In genomic region chr1:33763406-33763805, GRCh38 we compare ENCODE assay signal across 18 cellular contexts.
A peak's percentile ranks its signal among the peaks of the same experiment; 100 is the strongest.
DNase-seq lines count a peak whose midpoint lies in the region; FAIRE-seq and TF ChIP-seq lines count a peak whose summit lies in the region.
"Had no signal": no experiment of that assay in that cellular context is flagged by ENCODE, and none has a peak within 500 bp of the region (broad histone marks: within the 10 kb centered on the region; RNA-seq: fewer than 3 reads in every experiment).

No MANE protein-coding gene starts in this region.

- H3K9me3 Mint-ChIP-seq in CD8-positive, alpha-beta memory T cell: no peaks in the 10 kb centered on the region

- H3K9me3 ChIP-seq in neuronal stem cell (replicated peaks in 1 of 2; ENCODE audit: control insufficient read depth in 2 of 2, insufficient read depth in 1 of 2, low read depth in 1 of 2, low read length in 2 of 2): peaks cover 0 to 2% of the 10 kb centered on the region in 2 donors
- no peaks in the 10 kb centered on the region for H3K9me3 ChIP-seq in CD8-positive, alpha-beta memory T cell (ENCODE audit: low read length)
- H3K9me3 ChIP-seq: right atrium auricular region, suprapubic skin had no signal

- FAIRE-seq in bronchial epithelial cell (lab: Jason Lieb, UNC): no peak
- FAIRE-seq: RCC 7860 had no signal

- H3K4me3 ChIP-seq in bronchial epithelial cell (ENCODE audit: low read depth, low read length) (no peak overlapping the region), neuronal stem cell (ENCODE audit: low read length in 2 of 2) (no peak overlapping the region)
- no peak overlapping the region for H3K4me3 ChIP-seq in CD8-positive, alpha-beta memory T cell (ENCODE audit: low read length)
- H3K4me3 ChIP-seq: right atrium auricular region, suprapubic skin had no signal

- H3K18ac ChIP-seq in neuronal stem cell (ENCODE audit: low read length): peak overlapping the region; percentile 29

- no peak overlapping the region for H2BK12ac ChIP-seq in neuronal stem cell (ENCODE audit: low read length)

- no peaks in the 10 kb centered on the region for H3K79me1 ChIP-seq in neuronal stem cell (ENCODE audit: low read depth, low read length)

- CTCF ChIA-PET in CD8-positive, alpha-beta memory T cell (lab: Charles Lee): no interaction called here

- no peak overlapping the region for H4K8ac ChIP-seq in neuronal stem cell (ENCODE audit: low read depth, low read length)

- H3K27ac Mint-ChIP-seq in CD8-positive, alpha-beta memory T cell: no peak overlapping the region
- H3K27ac Mint-ChIP-seq: activated naive CD4-positive, alpha-beta T cell treated with anti-CD3 and anti-CD28 coated beads, Interleukin-2, amount 50 U/mL, for 72 hours; memory B cell had no signal

- no peak for TF ChIP-seq CTCF in bronchial epithelial cell (IDR thresholded peaks at IDR 0.05; ENCODE audit: insufficient read depth, low read length, severe bottlenecking)

- H3K4me2 ChIP-seq in neuronal stem cell (ENCODE audit: insufficient read depth, low read length, poor library complexity, severe bottlenecking): no peak overlapping the region

- no peak overlapping the region for H3K14ac ChIP-seq in neuronal stem cell (ENCODE audit: low read length)

- no CpG with 5 or more reads among the region's 3 CpGs for WGBS in neuronal stem cell (ENCODE audit: extremely low coverage in 2 of 2, insufficient read length in 2 of 2, insufficient replicate concordance in 1 of 2), 2 donors

- DNase-seq in EH (ENCODE audit: low read depth): peak; percentile 57
- DNase-seq in M059J (ENCODE audit: low read depth): peak; percentile 43
- peak; percentile 83 for DNase-seq in bronchial epithelial cell (ENCODE audit: low read depth)
- no peak for DNase-seq in neuronal stem cell (ENCODE audit: low spot score)
- no peak for DNase-seq in AML-193 (lab: John Stamatoyannopoulos, UW)
- DNase-seq in DMS153 (lab: John Stamatoyannopoulos, UW): no peak
- no peak for DNase-seq in NCI-H187 treated with DMSO at 0.1 percent for 48 hours (lab: John Stamatoyannopoulos, UW)
- DNase-seq in CD8-positive, alpha-beta memory T cell: no peak
- DNase-seq: activated CD4-positive, alpha-beta T cell treated with anti-CD3 and anti-CD28 coated beads for 1 hour; DMS79 treated with DMSO at 0.1 percent for 48 hours; NCI-H2107 had no signal

- no peak overlapping the region for H3K9ac ChIP-seq in neuronal stem cell (ENCODE audit: low read depth, low read length, poor library complexity)

- H3K4me1 Mint-ChIP-seq in CD8-positive, alpha-beta memory T cell: no peaks in the 10 kb centered on the region
- H3K4me1 Mint-ChIP-seq: memory B cell, neural crest cell had no signal

- H3K27me3 ChIP-seq in bronchial epithelial cell (ENCODE audit: control insufficient read depth, insufficient read depth, low read length) (no peaks in the 10 kb centered on the region), neuronal stem cell (ENCODE audit: control insufficient read depth in 3 of 3, insufficient read depth in 3 of 3, low read depth in 1 of 3, low read length in 3 of 3) (no peaks in the 10 kb centered on the region)
- H3K27me3 ChIP-seq in CD8-positive, alpha-beta memory T cell (ENCODE audit: insufficient read depth, low read length, poor library complexity, severe bottlenecking): no peaks in the 10 kb centered on the region
- H3K27me3 ChIP-seq: right atrium auricular region, suprapubic skin had no signal

- no peak overlapping the region for H2AK5ac ChIP-seq in neuronal stem cell (ENCODE audit: low read depth, low read length)

- H2BK15ac ChIP-seq in neuronal stem cell (ENCODE audit: low read length): no peak overlapping the region

- no peak overlapping the region for H3K4ac ChIP-seq in neuronal stem cell (ENCODE audit: low read length)

- H3K27me3 Mint-ChIP-seq in CD8-positive, alpha-beta memory T cell: peaks cover 7 to 12% of the 10 kb centered on the region in 2 donors

- H4K91ac ChIP-seq in neuronal stem cell (ENCODE audit: low read depth, low read length, poor library complexity): no peak overlapping the region

- H3K23ac ChIP-seq in neuronal stem cell (ENCODE audit: low read depth, low read length, poor library complexity): no peak overlapping the region

- H3K27ac ChIP-seq in neuronal stem cell (replicated peaks; ENCODE audit: low read length): no peak overlapping the region
- no peak overlapping the region for H3K27ac ChIP-seq in CD8-positive, alpha-beta memory T cell (ENCODE audit: low read depth, low read length)
- H3K27ac ChIP-seq: C4-2B, suprapubic skin had no signal

- H3K4me3 Mint-ChIP-seq in CD8-positive, alpha-beta memory T cell: no peak overlapping the region
- H3K4me3 Mint-ChIP-seq: memory B cell, neural crest cell had no signal

- H3K36me3 ChIP-seq in bronchial epithelial cell (ENCODE audit: control insufficient read depth, insufficient read depth, low read length) (no peaks in the 10 kb centered on the region), neuronal stem cell (replicated peaks in 1 of 2; ENCODE audit: control insufficient read depth in 2 of 2, insufficient read depth in 2 of 2, low read length in 2 of 2) (no peaks in the 10 kb centered on the region)
- no peaks in the 10 kb centered on the region for H3K36me3 ChIP-seq in CD8-positive, alpha-beta memory T cell (ENCODE audit: insufficient read depth, low read length)
- H3K36me3 ChIP-seq: right atrium auricular region, suprapubic skin had no signal

- H3K4me1 ChIP-seq in neuronal stem cell (ENCODE audit: control insufficient read depth in 2 of 2, insufficient read depth in 1 of 2, low read depth in 1 of 2, low read length in 2 of 2): peaks cover 0 to under 1% of the 10 kb centered on the region in 2 donors
- H3K4me1 ChIP-seq in CD8-positive, alpha-beta memory T cell (ENCODE audit: insufficient read depth, low read length): no peaks in the 10 kb centered on the region

- POLR2A ChIA-PET in CD8-positive, alpha-beta memory T cell (lab: Charles Lee): no interaction called here

- no peak overlapping the region for H2BK120ac ChIP-seq in neuronal stem cell (ENCODE audit: low read depth, low read length)

- H2BK5ac ChIP-seq in neuronal stem cell (ENCODE audit: low read length): no peak overlapping the region

- H3K36me3 Mint-ChIP-seq in CD8-positive, alpha-beta memory T cell: no peaks in the 10 kb centered on the region
- H3K36me3 Mint-ChIP-seq: activated naive CD4-positive, alpha-beta T cell treated with anti-CD3 and anti-CD28 coated beads, Interleukin-2, amount 50 U/mL, for 72 hours; memory B cell had no signal

- H2AFZ ChIP-seq in neuronal stem cell (ENCODE audit: low read length): no peak overlapping the region

Comparison
In these comparisons a context has a peak if more than half of its experiments do, and no peak if none do; other contexts are left out.
1. DNase-seq: peak in EH (single experiment), M059J (single experiment) and bronchial epithelial cell (single experiment); none in neuronal stem cell (single experiment), AML-193 (0 of 2), DMS153 (single experiment), NCI-H187 treated with DMSO at 0.1 percent for 48 hours (single experiment) and CD8-positive, alpha-beta memory T cell (0 of 5).